In the genomic region with DNA sequence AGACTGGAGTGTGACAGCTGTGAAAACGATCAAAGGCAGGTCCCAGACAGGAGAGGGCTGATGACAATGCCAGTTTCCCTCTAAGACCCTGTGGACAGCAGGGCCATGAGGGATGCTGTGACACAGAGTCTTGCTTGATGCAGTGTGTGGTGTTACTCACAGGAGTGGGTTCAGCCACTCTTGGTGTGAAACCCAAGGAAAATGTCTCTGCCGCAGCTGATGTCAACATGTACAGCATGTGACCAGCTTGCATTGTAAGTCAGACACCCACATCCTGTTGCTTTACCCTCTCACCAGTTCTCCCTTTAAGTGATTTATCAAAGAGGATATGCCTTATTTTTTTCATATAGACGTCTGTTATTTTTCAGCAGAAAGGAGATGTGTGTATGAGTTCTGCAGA, we compare ENCODE assay signal across 8 cellular contexts.
DNase-seq lines count a peak whose midpoint lies in the region; ATAC-seq lines count a peak whose summit lies in the region.

No MANE protein-coding gene starts in this region.

- DNase-seq in DMS153 (lab: John Stamatoyannopoulos, UW), result peak; percentile 92
- peak; percentile 12 for DNase-seq in NCI-H2107 (lab: John Stamatoyannopoulos, UW)
- peak; percentile 95 for DNase-seq in activated CD8-positive, alpha-beta memory T cell treated with anti-CD3 and anti-CD28 coated beads, Interleukin-2, amount 10 ng/mL, durations not matched to agents 7 days and 5 days
- peak; percentile 6 for DNase-seq in germinal center (ENCODE audit: low spot score)
- DNase-seq in stimulated activated CD4-positive, alpha-beta T cell treated with anti-CD3 and anti-CD28 coated beads, Interleukin-2, amount 100 ng/mL, for 4 hours (ENCODE audit: low read depth), result peak; percentile 83
- DNase-seq in H7, result no peak

- peaks cover 22% of the 10 kb centered on the region for H3K36me3 Mint-ChIP-seq in activated CD8-positive, alpha-beta memory T cell treated with anti-CD3 and anti-CD28 coated beads, Interleukin-2, amount 10 ng/mL, durations not matched to agents 7 days and 5 days

- ATAC-seq in GM21717 (IDR thresholded peaks at IDR 0.05; ENCODE audit: unreplicated experiment), result peak; percentile 67
- peak; percentile 99 for ATAC-seq in activated CD8-positive, alpha-beta memory T cell treated with anti-CD3 and anti-CD28 coated beads, Interleukin-2, amount 10 ng/mL, durations not matched to agents 7 days and 5 days
- ATAC-seq in HG02571 (IDR thresholded peaks at IDR 0.05; ENCODE audit: unreplicated experiment), result no peak

- CTCF ChIA-PET in activated CD8-positive, alpha-beta memory T cell treated with anti-CD3 and anti-CD28 coated beads, Interleukin-2, amount 10 ng/mL, durations not matched to agents 7 days and 5 days (lab: Charles Lee), result interaction anchor here (1.4 to 2.3 kb wide), 3 partner anchors 11 to 261 kb away, joined by 3 to 8 read pairs (median 3); no protein-coding TSS in a partner anchor

- H3K9me3 Mint-ChIP-seq in activated CD8-positive, alpha-beta memory T cell treated with anti-CD3 and anti-CD28 coated beads, Interleukin-2, amount 10 ng/mL, durations not matched to agents 7 days and 5 days (ENCODE audit: low read depth), result peaks cover 5% of the 10 kb centered on the region

- no peaks in the 10 kb centered on the region for H3K27me3 ChIP-seq in H7 (ENCODE audit: control insufficient read depth, insufficient read depth, low read length)

- no peaks in the 10 kb centered on the region for H3K36me3 ChIP-seq in H7 (replicated peaks; ENCODE audit: control insufficient read depth, insufficient read depth, low read length)

- peaks cover 48% of the 10 kb centered on the region for H3K4me1 Mint-ChIP-seq in activated CD8-positive, alpha-beta memory T cell treated with anti-CD3 and anti-CD28 coated beads, Interleukin-2, amount 10 ng/mL, durations not matched to agents 7 days and 5 days

- peak overlapping the region; percentile 42 for H3K4me3 Mint-ChIP-seq in activated CD8-positive, alpha-beta memory T cell treated with anti-CD3 and anti-CD28 coated beads, Interleukin-2, amount 10 ng/mL, durations not matched to agents 7 days and 5 days

- no peaks in the 10 kb centered on the region for H3K27me3 Mint-ChIP-seq in activated CD8-positive, alpha-beta memory T cell treated with anti-CD3 and anti-CD28 coated beads, Interleukin-2, amount 10 ng/mL, durations not matched to agents 7 days and 5 days

- no peak overlapping the region for H3K4me3 ChIP-seq in H7 (ENCODE audit: insufficient read depth, low read depth, low read length)

- peak overlapping the region; percentile 93 for H3K27ac Mint-ChIP-seq in activated CD8-positive, alpha-beta memory T cell treated with anti-CD3 and anti-CD28 coated beads, Interleukin-2, amount 10 ng/mL, durations not matched to agents 7 days and 5 days
